Comparison of ENCODE assay signal across 14 cellular contexts in genomic region chr7:30726296-30727006, GRCh38. TPM values are rescaled to one million over a fixed set of nuclear protein-coding genes. Genes with fewer than 3 reads are reported as not detected.
DNase-seq lines count a peak whose midpoint lies in the region; TF ChIP-seq lines count a peak whose summit lies in the region.
"Had no signal": no experiment of that assay in that cellular context is flagged by ENCODE, and none has a peak within 500 bp of the region (broad histone marks: within the 10 kb centered on the region; RNA-seq: fewer than 3 reads in every experiment).

No MANE protein-coding gene starts in this region.

- peaks cover 48% of the 10 kb centered on the region for H3K4me1 ChIP-seq in CD8-positive, alpha-beta memory T cell (ENCODE audit: insufficient read depth, low read length)

- H3K27ac Mint-ChIP-seq in CD8-positive, alpha-beta memory T cell: peak overlapping the region; percentile 71 to 95 (median 88)
- H3K27ac Mint-ChIP-seq in activated CD4-positive, alpha-beta memory T cell treated with anti-CD3 and anti-CD28 coated beads for 36 hours: peak overlapping the region; percentile 79
- H3K27ac Mint-ChIP-seq in endothelial cell (ENCODE audit: unreplicated experiment): peak overlapping the region; percentile 13

- peak overlapping the region; percentile 70 to 91 (median 85) for H3K4me3 Mint-ChIP-seq in CD8-positive, alpha-beta memory T cell
- peak overlapping the region; percentile 65 for H3K4me3 Mint-ChIP-seq in activated CD4-positive, alpha-beta memory T cell treated with anti-CD3 and anti-CD28 coated beads for 36 hours
- H3K4me3 Mint-ChIP-seq in endothelial cell (ENCODE audit: unreplicated experiment): no peak overlapping the region

- H3K27ac ChIP-seq in CD8-positive, alpha-beta memory T cell (ENCODE audit: low read depth, low read length): peak overlapping the region; percentile 34
- H3K27ac ChIP-seq: C4-2B, VCaP had no signal

- peak in 2 of 5 donors; percentile 16 to 46 for DNase-seq in CD8-positive, alpha-beta memory T cell
- DNase-seq in Jurkat, Clone E6-1 (ENCODE audit: low read depth, low spot score): peak; percentile 29
- DNase-seq in activated CD4-positive, alpha-beta memory T cell treated with anti-CD3 and anti-CD28 coated beads for 36 hours: peak; percentile 42
- DNase-seq in endothelial cell (ENCODE audit: low spot score): no peak
- DNase-seq in stimulated activated CD8-positive, alpha-beta memory T cell treated with anti-CD3 and anti-CD28 coated beads, Interleukin-4, amount 100 ng/mL, for 48 hours: no peak
- DNase-seq in NCI-H774 (lab: John Stamatoyannopoulos, UW): no peak
- no peak for DNase-seq in GDM1 (lab: John Stamatoyannopoulos, UW)
- no peak for DNase-seq in GM20000 (ENCODE audit: low spot score)
- DNase-seq: NCI-H226, occipital lobe had no signal

- CTCF ChIA-PET in CD8-positive, alpha-beta memory T cell (lab: Charles Lee): interaction anchor here (1.3 to 10.5 kb wide), 7 partner anchors 10 to 162 kb away, joined by 3 to 168 read pairs (median 5); partner anchors contain the start of gene CRHR2
- CTCF ChIA-PET in activated CD4-positive, alpha-beta memory T cell treated with anti-CD3 and anti-CD28 coated beads for 36 hours (lab: Charles Lee): interaction anchor here (0.6 to 5.5 kb wide), 3 partner anchors 13 to 257 kb away, joined by 3 to 48 read pairs (median 4); no protein-coding TSS in a partner anchor

- H3K9me3 ChIP-seq in CD8-positive, alpha-beta memory T cell (ENCODE audit: low read length): no peaks in the 10 kb centered on the region

- H3K36me3 ChIP-seq in CD8-positive, alpha-beta memory T cell (ENCODE audit: insufficient read depth, low read length): no peaks in the 10 kb centered on the region

- no peaks in the 10 kb centered on the region for H3K9me3 Mint-ChIP-seq in CD8-positive, alpha-beta memory T cell
- no peaks in the 10 kb centered on the region for H3K9me3 Mint-ChIP-seq in activated CD4-positive, alpha-beta memory T cell treated with anti-CD3 and anti-CD28 coated beads for 36 hours
- no peaks in the 10 kb centered on the region for H3K9me3 Mint-ChIP-seq in endothelial cell (ENCODE audit: unreplicated experiment)

- H3K27me3 ChIP-seq in CD8-positive, alpha-beta memory T cell (ENCODE audit: insufficient read depth, low read length, poor library complexity, severe bottlenecking): no peaks in the 10 kb centered on the region

- peaks cover 0 to 3% (median 2%) of the 10 kb centered on the region in 3 donors for H3K36me3 Mint-ChIP-seq in CD8-positive, alpha-beta memory T cell
- no peaks in the 10 kb centered on the region for H3K36me3 Mint-ChIP-seq in activated CD4-positive, alpha-beta memory T cell treated with anti-CD3 and anti-CD28 coated beads for 36 hours
- no peaks in the 10 kb centered on the region for H3K36me3 Mint-ChIP-seq in endothelial cell (ENCODE audit: low read depth, unreplicated experiment)

- POLR2A ChIA-PET in CD8-positive, alpha-beta memory T cell (lab: Charles Lee): interaction anchor here (1.0 to 1.8 kb wide), 2 partner anchors 12 to 132 kb away, joined by 3 to 26 read pairs; partner anchors contain the start of gene GARS1
- POLR2A ChIA-PET in activated CD4-positive, alpha-beta memory T cell treated with anti-CD3 and anti-CD28 coated beads for 36 hours (lab: Charles Lee): no interaction called here

- peaks cover 43 to 62% (median 53%) of the 10 kb centered on the region in 3 donors for H3K4me1 Mint-ChIP-seq in CD8-positive, alpha-beta memory T cell
- peaks cover 38% of the 10 kb centered on the region for H3K4me1 Mint-ChIP-seq in activated CD4-positive, alpha-beta memory T cell treated with anti-CD3 and anti-CD28 coated beads for 36 hours (ENCODE audit: low read depth)
- H3K4me1 Mint-ChIP-seq in endothelial cell (ENCODE audit: unreplicated experiment): no peaks in the 10 kb centered on the region

- intact Hi-C loops in activated CD4-positive, alpha-beta memory T cell treated with anti-CD3 and anti-CD28 coated beads for 36 hours (cut with micrococcal nuclease): loop anchor here (1.0 to 2.0 kb wide), 2 partner anchors 12 to 132 kb away; partner anchors contain the start of gene GARS1

- peak overlapping the region; percentile 73 for H3K4me3 ChIP-seq in CD8-positive, alpha-beta memory T cell (ENCODE audit: low read length)
- peak overlapping the region; percentile 50 for H3K4me3 ChIP-seq in Jurkat, Clone E6-1 (ENCODE audit: low read length)

- no peak for TF ChIP-seq CTCF in endothelial cell (IDR thresholded peaks at IDR 0.05; ENCODE audit: unreplicated experiment)
- no peak for TF ChIP-seq CTCF in GM20000 (IDR thresholded peaks at IDR 0.05; ENCODE audit: extremely low read depth, missing control alignments)

- peaks cover 0 to 1% of the 10 kb centered on the region in 2 donors for H3K27me3 Mint-ChIP-seq in CD8-positive, alpha-beta memory T cell
- H3K27me3 Mint-ChIP-seq in activated CD4-positive, alpha-beta memory T cell treated with anti-CD3 and anti-CD28 coated beads for 36 hours: no peaks in the 10 kb centered on the region
- peaks cover 6% of the 10 kb centered on the region for H3K27me3 Mint-ChIP-seq in endothelial cell (ENCODE audit: unreplicated experiment)

RNA-seq across cellular contexts. Expression of gene INMT, which starts 25.5 kb away (rescaled TPM):
- total RNA-seq in CD8-positive, alpha-beta memory T cell: under 1 TPM in 1 of 2 experiments, not detected in 1; 0.18 TPM
- 0.08 TPM for polyA plus RNA-seq in CD8-positive, alpha-beta memory T cell
- not detected for polyA plus RNA-seq in Jurkat, Clone E6-1 (2012; ENCODE audit: insufficient read depth, insufficient read length)
- total RNA-seq in activated CD4-positive, alpha-beta memory T cell treated with anti-CD3 and anti-CD28 coated beads for 36 hours: not detected
- total RNA-seq in endothelial cell (ENCODE audit: unreplicated experiment): 1.4 TPM

RNA-seq across cellular contexts. Expression of gene CRHR2, which starts 44.2 kb away (rescaled TPM):
- not detected for total RNA-seq in CD8-positive, alpha-beta memory T cell
- polyA plus RNA-seq in CD8-positive, alpha-beta memory T cell: not detected
- polyA plus RNA-seq in Jurkat, Clone E6-1 (2012; ENCODE audit: insufficient read depth, insufficient read length): not detected
- under 1 TPM in 1 of 2 experiments, not detected in 1; 0.07 TPM for total RNA-seq in activated CD4-positive, alpha-beta memory T cell treated with anti-CD3 and anti-CD28 coated beads for 36 hours
- total RNA-seq in endothelial cell (ENCODE audit: unreplicated experiment): 0.38 TPM
- total RNA-seq: liver had no signal
- polyA plus RNA-seq: aorta, liver had no signal

RNA-seq across cellular contexts. Expression of gene MINDY4, which starts 44.8 kb away (rescaled TPM):
- total RNA-seq in CD8-positive, alpha-beta memory T cell: 1 to 10 TPM; 2.4 to 2.6 TPM
- 1.0 TPM for polyA plus RNA-seq in CD8-positive, alpha-beta memory T cell
- polyA plus RNA-seq in Jurkat, Clone E6-1 (2012; ENCODE audit: insufficient read depth, insufficient read length): 2.0 TPM
- 1 to 10 TPM; 1.1 to 1.6 TPM for total RNA-seq in activated CD4-positive, alpha-beta memory T cell treated with anti-CD3 and anti-CD28 coated beads for 36 hours
- total RNA-seq in endothelial cell (ENCODE audit: unreplicated experiment): 4.7 TPM

Comparison
In these comparisons a context has a peak if more than half of its experiments do, and no peak if none do; other contexts are left out.
1. DNase-seq: peak in Jurkat, Clone E6-1 (single experiment) and activated CD4-positive, alpha-beta memory T cell treated with anti-CD3 and anti-CD28 coated beads for 36 hours (single experiment); none in endothelial cell (single experiment), stimulated activated CD8-positive, alpha-beta memory T cell treated with anti-CD3 and anti-CD28 coated beads, Interleukin-4, amount 100 ng/mL, for 48 hours (single experiment), NCI-H774 (single experiment), GDM1 (single experiment) and GM20000 (single experiment).
2. H3K27ac Mint-ChIP-seq: peak in every context shown above with its lines; median percentile 88 in CD8-positive, alpha-beta memory T cell; 79 in activated CD4-positive, alpha-beta memory T cell treated with anti-CD3 and anti-CD28 coated beads for 36 hours; 13 in endothelial cell.